9 cellular contexts compared by ENCODE assay signal in the genomic region with DNA sequence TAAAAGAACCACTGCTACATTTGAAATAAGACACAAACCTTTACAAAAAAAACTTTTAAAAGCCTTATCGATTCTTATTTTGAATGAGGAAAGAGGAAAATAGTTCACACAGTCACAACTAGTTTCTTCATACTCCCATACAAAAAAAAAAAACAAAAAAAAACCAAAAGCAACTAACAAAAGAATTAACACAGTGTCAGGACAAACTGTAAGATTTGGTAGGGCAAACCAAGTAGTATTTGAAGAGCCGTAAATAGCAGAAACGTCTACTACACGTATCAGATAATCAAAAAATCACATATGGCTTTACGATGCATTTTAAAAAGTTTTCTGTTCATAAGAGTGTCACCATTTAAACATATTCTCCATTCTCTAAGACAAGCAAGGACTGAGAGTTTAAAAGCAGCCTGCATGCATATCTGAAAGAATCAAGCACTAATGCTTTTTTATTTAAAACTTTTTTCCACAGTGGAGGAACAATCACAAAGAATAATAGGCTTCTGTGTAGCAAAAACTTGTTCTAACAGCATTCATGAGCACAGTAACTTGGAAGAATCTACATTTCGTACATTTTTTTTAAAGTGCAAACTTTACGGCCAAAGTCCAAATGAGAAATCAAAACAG. TPM values are rescaled to one million over a fixed set of nuclear protein-coding genes. Genes with fewer than 3 reads are reported as not detected.
DNase-seq lines count a peak whose midpoint lies in the region; ATAC-seq, FAIRE-seq and TF ChIP-seq lines count a peak whose summit lies in the region.
"Had no signal": no experiment of that assay in that cellular context is flagged by ENCODE, and none has a peak within 500 bp of the region (broad histone marks: within the 10 kb centered on the region; RNA-seq: fewer than 3 reads in every experiment).

No MANE protein-coding gene starts in this region.

- no peaks in the 10 kb centered on the region for H3K9me3 Mint-ChIP-seq in IgD-negative memory B cell

- H3K27ac Mint-ChIP-seq in IgD-negative memory B cell = peak overlapping the region; percentile 98 to 99 (median 98)

- TF ChIP-seq CTCF in A549 (IDR thresholded peaks at IDR 0.05) (no peak), choroid plexus epithelial cell (conservative IDR thresholded peaks at IDR 0.05; ENCODE audit: low read depth, low read length) (no peak)

- H3K9ac ChIP-seq in mucosa of stomach (ENCODE audit: low read length) = peak overlapping the region; percentile 96

- H3K9me3 ChIP-seq in A549 = no peaks in the 10 kb centered on the region
- no peaks in the 10 kb centered on the region for H3K9me3 ChIP-seq in mucosa of stomach (ENCODE audit: control insufficient read depth, low read length)

- no peak for DNase-seq in A549 (ENCODE audit: low read depth in 1 of 2, low spot score in 1 of 2)
- DNase-seq in choroid plexus epithelial cell (ENCODE audit: low read depth) = no peak
- DNase-seq in stimulated activated naive CD4-positive, alpha-beta T cell (lab: John Stamatoyannopoulos, UW) = no peak
- DNase-seq in KG1 (lab: John Stamatoyannopoulos, UW) = no peak
- no peak for DNase-seq in stimulated activated CD4-positive, alpha-beta T cell treated with anti-CD3 and anti-CD28 coated beads, Interleukin-15, amount 100 ng/mL, for 24 hours
- DNase-seq: stimulated activated CD4-positive, alpha-beta T cell treated with anti-CD3 and anti-CD28 coated beads, Interleukin-4, amount 100 ng/mL, for 24 hours had no signal

- WGBS in A549 (ENCODE audit: missing lambda C conversion rate) = 8% methylated on average over 7 of the region's 7 CpGs

- ATAC-seq in A549 = no peak
- ATAC-seq in GM19467 (IDR thresholded peaks at IDR 0.05; ENCODE audit: unreplicated experiment) = no peak

- no peaks in the 10 kb centered on the region for H3K36me3 Mint-ChIP-seq in IgD-negative memory B cell

- CTCF ChIA-PET in A549 (lab: Yijun Ruan, JAX) = interaction anchor here (1.3 to 3.8 kb wide), 7 partner anchors 11 to 212 kb away, joined by 4 to 21 read pairs (median 4); a partner anchor contains a TSS

- peaks cover 44 to 54% (median 50%) of the 10 kb centered on the region in 3 donors for H3K4me1 Mint-ChIP-seq in IgD-negative memory B cell

- H3K4me3 Mint-ChIP-seq in IgD-negative memory B cell = peak overlapping the region; percentile 98 to 100 (median 99)

- peaks cover 50% of the 10 kb centered on the region for H3K4me1 ChIP-seq in A549
- peaks cover 17% of the 10 kb centered on the region for H3K4me1 ChIP-seq in mucosa of stomach (ENCODE audit: control insufficient read depth, insufficient read depth, low read length)

- H3K4me2 ChIP-seq in A549 = peak overlapping the region; percentile 86

- H3K36me3 ChIP-seq in mucosa of stomach (ENCODE audit: control insufficient read depth, insufficient read depth, low read length) = no peaks in the 10 kb centered on the region

- no peak for TF ChIP-seq RAD21 in A549 (conservative IDR thresholded peaks at IDR 0.05 in 1 of 2, IDR thresholded peaks at IDR 0.05 in 1 of 2)

- peak overlapping the region; percentile 81 for H3K4me3 ChIP-seq in A549
- H3K4me3 ChIP-seq in choroid plexus epithelial cell (ENCODE audit: low read depth, low read length) = peak overlapping the region; percentile 93
- H3K4me3 ChIP-seq in mucosa of stomach (ENCODE audit: low read length) = peak overlapping the region; percentile 87

- H3K27me3 ChIP-seq in mucosa of stomach (ENCODE audit: control insufficient read depth, insufficient read depth, low read length) = no peaks in the 10 kb centered on the region

- POLR2A ChIA-PET in A549 (lab: Yijun Ruan, JAX) = interaction anchor here (1.1 to 3.5 kb wide), 3 partner anchors 35 to 127 kb away, joined by 3 to 28 read pairs (median 21); no protein-coding TSS in a partner anchor

- no peaks in the 10 kb centered on the region for H3K27me3 Mint-ChIP-seq in IgD-negative memory B cell

- no peak for FAIRE-seq in A549 (lab: Jason Lieb, UNC)

- TF ChIP-seq POLR2A in A549 (IDR thresholded peaks at IDR 0.05; ENCODE audit: low read length) = no peak

- peak overlapping the region; percentile 91 to 98; a peak in 5 of 6 replicates for H3K27ac ChIP-seq in A549

- TF ChIP-seq EP300 in A549 (IDR thresholded peaks at IDR 0.05) = no peak

TF ChIP-seq in A549, 52 proteins besides CTCF, POLR2A, EP300 and RAD21:
- TF ChIP-seq HEYL (CRISPR knock-in tag; IDR thresholded peaks at IDR 0.05) = no peak
- no peak for TF ChIP-seq KDM1A (IDR thresholded peaks at IDR 0.05; ENCODE audit: low read depth)
- TF ChIP-seq ZC3H11A (IDR thresholded peaks at IDR 0.05) = no peak

RNA-seq across cellular contexts. Expression of a gene that starts 2.2 kb away (rescaled TPM):
- polyA plus RNA-seq in A549 (2011; rRNA removed) (195 and 212 TPM in 2 replicates), A549 (2017; fragmentation: RNase III; extraction: RNeasy Plus Mini Kit Qiagen cat#74134 plus additional on column Dnase treatment) (113 to 118 TPM (median 114 TPM) in 3 replicates), IgD-negative memory B cell (15.2 TPM)
- 47.7 and 59.2 TPM in 2 replicates for polyA plus RNA-seq in A549 (2012; cell fraction: cytosol; rRNA removed)
- 36.6 and 46.8 TPM in 2 replicates for polyA plus RNA-seq in A549 (2012; cell fraction: nucleus; rRNA removed)
- 234 and 248 TPM in 2 replicates for polyA minus RNA-seq in A549 (2011; rRNA and poly(A)+ RNA removed)
